Comparison of ENCODE assay signal across 9 cellular contexts in genomic region chr9:71795097-71795807, GRCh38. TPM values are rescaled to one million over a fixed set of nuclear protein-coding genes. Genes with fewer than 3 reads are reported as not detected.
DNase-seq lines count a peak whose midpoint lies in the region; ATAC-seq and TF ChIP-seq lines count a peak whose summit lies in the region.
"Had no signal": no experiment of that assay in that cellular context is flagged by ENCODE, and none has a peak within 500 bp of the region (broad histone marks: within the 10 kb centered on the region; RNA-seq: fewer than 3 reads in every experiment).

No MANE protein-coding gene starts in this region.

- no peaks in the 10 kb centered on the region for H3K79me2 ChIP-seq in DND-41 (ENCODE audit: insufficient read depth, low read length)

- H3K4me1 Mint-ChIP-seq in activated naive CD8-positive, alpha-beta T cell treated with anti-CD3 and anti-CD28 coated beads, Interleukin-2, amount 50 U/mL, for 24 hours, result peaks cover 60% of the 10 kb centered on the region
- H3K4me1 Mint-ChIP-seq: brain had no signal

- H3K4me3 ChIP-seq in DND-41 (ENCODE audit: low read depth in 1 of 2, low read length in 2 of 2), result peak overlapping the region in 1 of 2 experiments; percentile 38; a peak in 2 of 4 replicates

- H3K27me3 ChIP-seq in DND-41 (ENCODE audit: insufficient read depth, low read length, poor library complexity), result no peaks in the 10 kb centered on the region

- peak overlapping the region; percentile 68 for H2AFZ ChIP-seq in DND-41 (ENCODE audit: low read depth, low read length)

- peak overlapping the region; percentile 81 for H3K27ac Mint-ChIP-seq in activated naive CD8-positive, alpha-beta T cell treated with anti-CD3 and anti-CD28 coated beads, Interleukin-2, amount 50 U/mL, for 24 hours
- H3K27ac Mint-ChIP-seq: brain had no signal

- H4K20me1 ChIP-seq in DND-41 (ENCODE audit: insufficient read depth, low read length), result no peaks in the 10 kb centered on the region

- peak; percentile 44 for DNase-seq in DND-41
- no peak for DNase-seq in activated naive CD8-positive, alpha-beta T cell treated with anti-CD3 and anti-CD28 coated beads, Interleukin-2, amount 50 U/mL, for 24 hours
- no peak for DNase-seq in DMS153 (lab: John Stamatoyannopoulos, UW)
- no peak for DNase-seq in HK-2 (ENCODE audit: unreplicated experiment)
- DNase-seq in NCI-H1930 (lab: John Stamatoyannopoulos, UW), result no peak
- no peak for DNase-seq in left ventricle myocardium superior

- no peak for TF ChIP-seq CTCF in DND-41 (IDR thresholded peaks at IDR 0.05; ENCODE audit: borderline replicate concordance, extremely low read depth, low read length, poor library complexity, severe bottlenecking)

- H3K4me2 ChIP-seq in DND-41 (ENCODE audit: insufficient read depth, low read length), result peak overlapping the region; percentile 57

- H3K36me3 Mint-ChIP-seq in activated naive CD8-positive, alpha-beta T cell treated with anti-CD3 and anti-CD28 coated beads, Interleukin-2, amount 50 U/mL, for 24 hours (ENCODE audit: low read depth), result peaks cover 2% of the 10 kb centered on the region
- H3K36me3 Mint-ChIP-seq: brain had no signal

- H3K9me3 ChIP-seq in DND-41 (ENCODE audit: insufficient read depth, low read length, severe bottlenecking), result no peaks in the 10 kb centered on the region

- intact Hi-C loops in left ventricle myocardium superior (cut with micrococcal nuclease), result no loop called here

- no peaks in the 10 kb centered on the region for H3K27me3 Mint-ChIP-seq in activated naive CD8-positive, alpha-beta T cell treated with anti-CD3 and anti-CD28 coated beads, Interleukin-2, amount 50 U/mL, for 24 hours

- peak overlapping the region; percentile 59 for H3K4me3 Mint-ChIP-seq in activated naive CD8-positive, alpha-beta T cell treated with anti-CD3 and anti-CD28 coated beads, Interleukin-2, amount 50 U/mL, for 24 hours
- H3K4me3 Mint-ChIP-seq: brain had no signal

- peaks cover 5% of the 10 kb centered on the region for H3K9me3 Mint-ChIP-seq in activated naive CD8-positive, alpha-beta T cell treated with anti-CD3 and anti-CD28 coated beads, Interleukin-2, amount 50 U/mL, for 24 hours
- H3K9me3 Mint-ChIP-seq: brain had no signal

- H3K4me1 ChIP-seq in DND-41 (ENCODE audit: insufficient read depth, low read length), result peaks cover 31% of the 10 kb centered on the region

- peak overlapping the region; percentile 85 for H3K27ac ChIP-seq in DND-41 (ENCODE audit: low read length)

- ATAC-seq in DND-41 (ENCODE audit: insufficient read depth, low read depth), result peak; percentile 94
- peak; percentile 91 for ATAC-seq in GM19395 (IDR thresholded peaks at IDR 0.05; ENCODE audit: unreplicated experiment)
- ATAC-seq in HG03135 (IDR thresholded peaks at IDR 0.05; ENCODE audit: unreplicated experiment), result peak; percentile 86
- peak; percentile 38 for ATAC-seq in activated naive CD8-positive, alpha-beta T cell treated with anti-CD3 and anti-CD28 coated beads, Interleukin-2, amount 50 U/mL, for 24 hours
- no peak for ATAC-seq in left ventricle myocardium superior

- H3K36me3 ChIP-seq in DND-41 (ENCODE audit: insufficient read depth, low read length), result no peaks in the 10 kb centered on the region

- H3K9ac ChIP-seq in DND-41 (ENCODE audit: low read depth, low read length), result peak overlapping the region; percentile 40

RNA-seq across cellular contexts. Expression of gene CEMIP2, which starts 26.9 kb away (rescaled TPM):
- 8.7 TPM for total RNA-seq in left ventricle myocardium superior
